ENCODE assay signal across 22 cellular contexts in the genomic region with DNA sequence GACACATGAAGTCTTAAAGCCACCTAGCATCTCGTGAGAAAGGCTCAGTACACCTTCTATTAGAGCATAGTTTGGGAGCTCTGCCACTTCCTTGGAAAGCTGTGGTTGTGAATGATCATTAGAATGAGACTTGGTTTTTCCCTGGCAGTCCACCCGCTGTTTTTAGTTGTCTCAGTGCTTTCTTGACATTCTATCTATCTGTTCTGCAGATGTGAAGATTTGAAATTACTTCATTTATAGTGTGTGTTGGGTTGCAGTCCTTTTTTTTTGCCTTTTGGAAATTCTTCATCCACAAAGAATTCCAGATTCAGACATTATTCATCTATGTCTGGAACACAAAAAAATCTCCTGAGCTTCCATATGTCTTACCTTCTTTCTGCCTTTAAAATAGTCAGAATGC. TPM values are rescaled to one million over a fixed set of nuclear protein-coding genes. Genes with fewer than 3 reads are reported as not detected.
DNase-seq lines count a peak whose midpoint lies in the region; ATAC-seq and TF ChIP-seq lines count a peak whose summit lies in the region.
"Had no signal": no experiment of that assay in that cellular context is flagged by ENCODE, and none has a peak within 500 bp of the region (broad histone marks: within the 10 kb centered on the region; RNA-seq: fewer than 3 reads in every experiment).

No MANE protein-coding gene starts in this region.

- H3K4me2 ChIP-seq in SK-N-SH (peak overlapping the region; percentile 31; the same call in 1 of the 2 replicates), mesendoderm (ENCODE audit: low read length) (no peak overlapping the region)

- no peak for TF ChIP-seq RAD21 in SK-N-SH (IDR thresholded peaks at IDR 0.05; ENCODE audit: low read length)

- no peak overlapping the region for H4K5ac ChIP-seq in mesendoderm (ENCODE audit: low read length)

- H2AK5ac ChIP-seq in mesendoderm (ENCODE audit: low read length), result no peak overlapping the region

- H2BK5ac ChIP-seq in mesendoderm (ENCODE audit: low read length), result no peak overlapping the region

- H3K36me3 ChIP-seq in SK-N-SH (replicated peaks in 1 of 2; ENCODE audit: control insufficient read depth in 1 of 2, insufficient read depth in 2 of 2, low read length in 1 of 2) (no peaks in the 10 kb centered on the region), mesendoderm (ENCODE audit: control insufficient read depth, insufficient read depth, low read length) (no peaks in the 10 kb centered on the region)
- H3K36me3 ChIP-seq: esophagus squamous epithelium had no signal

- H3K4me3 ChIP-seq in SK-N-SH (ENCODE audit: low read depth in 2 of 2, low read length in 1 of 2), result no peak overlapping the region
- no peak overlapping the region for H3K4me3 ChIP-seq in fibroblast of the aortic adventitia (ENCODE audit: low read depth, low read length)
- H3K4me3 ChIP-seq in mesendoderm (ENCODE audit: low read length), result no peak overlapping the region
- H3K4me3 ChIP-seq: esophagus squamous epithelium had no signal

- H3K27ac ChIP-seq in SK-N-SH (ENCODE audit: low read depth in 2 of 2, low read length in 1 of 2), result peak overlapping the region in 1 of 2 experiments; percentile 94; a peak in 2 of 4 replicates
- no peak overlapping the region for H3K27ac ChIP-seq in mesendoderm (ENCODE audit: low read depth, low read length)
- H3K27ac ChIP-seq: esophagus squamous epithelium, HL-60, parathyroid adenoma had no signal

- H3K79me2 ChIP-seq in SK-N-SH (ENCODE audit: insufficient read depth), result peaks cover 89% of the 10 kb centered on the region
- H3K79me2 ChIP-seq in mesendoderm (ENCODE audit: control insufficient read depth, insufficient read depth, low read length), result no peaks in the 10 kb centered on the region

- no peaks in the 10 kb centered on the region for H4K20me1 ChIP-seq in SK-N-SH (ENCODE audit: insufficient read depth)

- TF ChIP-seq CTCF in SK-N-SH (IDR thresholded peaks at IDR 0.05), result no peak
- no peak for TF ChIP-seq CTCF in fibroblast of the aortic adventitia (IDR thresholded peaks at IDR 0.05; ENCODE audit: insufficient read depth, low read length)

- H3K27me3 ChIP-seq in SK-N-SH (ENCODE audit: insufficient read depth), result no peaks in the 10 kb centered on the region
- no peaks in the 10 kb centered on the region for H3K27me3 ChIP-seq in mesendoderm (ENCODE audit: insufficient read depth, low read length, poor library complexity)
- H3K27me3 ChIP-seq: esophagus squamous epithelium had no signal

- no peak overlapping the region for H2BK120ac ChIP-seq in mesendoderm (ENCODE audit: low read depth, low read length)

- peak; percentile 69 for DNase-seq in GM04504 (ENCODE audit: low read depth)
- DNase-seq in SK-N-SH, result no peak
- peak; percentile 57 for DNase-seq in fibroblast of the aortic adventitia (ENCODE audit: low read depth)
- no peak for DNase-seq in foreskin melanocyte
- no peak for DNase-seq in mesendoderm
- DNase-seq: activated CD4-positive, alpha-beta memory T cell treated with anti-CD3 and anti-CD28 coated beads, Interleukin-2, amount 10 ng/mL, durations not matched to agents 7 days and 5 days; activated CD4-positive, alpha-beta T cell treated with anti-CD3 and anti-CD28 coated beads for 1 hour; activated CD8-positive, alpha-beta memory T cell treated with anti-CD3 and anti-CD28 coated beads, Interleukin-2, amount 50 U/mL, for 48 hours; anterior cingulate cortex; CD4-positive, alpha-beta memory T cell; central memory CD4-positive, alpha-beta T cell; esophagus squamous epithelium; Karpas-422; right cardiac atrium; stimulated activated CD4-positive, alpha-beta T cell treated with anti-CD3 and anti-CD28 coated beads, Interleukin-4, amount 100 ng/mL, for 1 hour; substantia nigra had no signal

- 47% methylated on average over 2 of the region's 2 CpGs for WGBS in SK-N-SH (ENCODE audit: low lambda C conversion rate)
- WGBS in mesendoderm (ENCODE audit: extremely low coverage, insufficient coverage, low lambda C conversion rate), result no CpG with 5 or more reads among the region's 2 CpGs

- no peaks in the 10 kb centered on the region for H3K9me3 ChIP-seq in SK-N-SH
- H3K9me3 ChIP-seq: esophagus squamous epithelium had no signal

- POLR2A ChIA-PET in SK-N-SH (lab: Yijun Ruan, JAX), result no interaction called here

- H3K4me1 ChIP-seq in SK-N-SH (ENCODE audit: control insufficient read depth in 1 of 2, insufficient read depth in 2 of 2, low read depth in 1 of 2, low read length in 1 of 2) (peaks cover 0 to 19% of the 10 kb centered on the region in 2 experiments; a peak in 2 of 4 replicates), mesendoderm (ENCODE audit: control insufficient read depth, low read depth, low read length) (no peaks in the 10 kb centered on the region)
- H3K4me1 ChIP-seq: parathyroid adenoma had no signal

- no peak overlapping the region for H3K23ac ChIP-seq in mesendoderm (ENCODE audit: low read length)

- H3K79me1 ChIP-seq in mesendoderm (ENCODE audit: low read length), result no peaks in the 10 kb centered on the region

- no peak overlapping the region for H2BK15ac ChIP-seq in mesendoderm (replicated peaks; ENCODE audit: low read depth)

- TF ChIP-seq EP300 in SK-N-SH (IDR thresholded peaks at IDR 0.05; ENCODE audit: borderline replicate concordance in 1 of 2, low read depth in 1 of 2, low read length in 1 of 2), result peak in 1 of 2 experiments; percentile 53; a peak in 1 of 4 replicates

- no peak overlapping the region for H3K56ac ChIP-seq in mesendoderm (ENCODE audit: low read length)

- H4K8ac ChIP-seq in mesendoderm (ENCODE audit: low read depth, low read length), result no peak overlapping the region

- no peak overlapping the region for H2AFZ ChIP-seq in SK-N-SH (ENCODE audit: low read depth)
- H2AFZ ChIP-seq: parathyroid adenoma had no signal

- no peaks in the 10 kb centered on the region for H3K9me2 ChIP-seq in SK-N-SH

- CTCF ChIA-PET in SK-N-SH (lab: Yijun Ruan, JAX), result interaction anchor here (0.8 to 1.8 kb wide), 2 partner anchors 21 to 53 kb away, joined by 3 to 7 read pairs; no protein-coding TSS in a partner anchor

- H3K4ac ChIP-seq in mesendoderm (ENCODE audit: low read depth, low read length), result no peak overlapping the region

- no peak overlapping the region for H3K18ac ChIP-seq in mesendoderm (ENCODE audit: low read length)

- no peak overlapping the region; the same call in 1 of the 2 replicates for H3K9ac ChIP-seq in SK-N-SH
- no peak overlapping the region for H3K9ac ChIP-seq in mesendoderm (ENCODE audit: low read length)
- H3K9ac ChIP-seq: parathyroid adenoma had no signal

- ATAC-seq in HG03521 (IDR thresholded peaks at IDR 0.05; ENCODE audit: unreplicated experiment) (no peak), HG03457 (IDR thresholded peaks at IDR 0.05; ENCODE audit: unreplicated experiment) (no peak)
- ATAC-seq: activated T-helper 17 cell treated with anti-CD3 and anti-CD28 coated beads, Interleukin-2, amount 50 U/mL, for 72 hours had no signal

- H3F3A ChIP-seq in SK-N-SH (replicated peaks; ENCODE audit: insufficient read depth), result peaks cover 35% of the 10 kb centered on the region

TF ChIP-seq in SK-N-SH, 30 proteins besides CTCF, POLR2A, EP300 and RAD21 (continues in another document):
- TF ChIP-seq, protein P1, sequence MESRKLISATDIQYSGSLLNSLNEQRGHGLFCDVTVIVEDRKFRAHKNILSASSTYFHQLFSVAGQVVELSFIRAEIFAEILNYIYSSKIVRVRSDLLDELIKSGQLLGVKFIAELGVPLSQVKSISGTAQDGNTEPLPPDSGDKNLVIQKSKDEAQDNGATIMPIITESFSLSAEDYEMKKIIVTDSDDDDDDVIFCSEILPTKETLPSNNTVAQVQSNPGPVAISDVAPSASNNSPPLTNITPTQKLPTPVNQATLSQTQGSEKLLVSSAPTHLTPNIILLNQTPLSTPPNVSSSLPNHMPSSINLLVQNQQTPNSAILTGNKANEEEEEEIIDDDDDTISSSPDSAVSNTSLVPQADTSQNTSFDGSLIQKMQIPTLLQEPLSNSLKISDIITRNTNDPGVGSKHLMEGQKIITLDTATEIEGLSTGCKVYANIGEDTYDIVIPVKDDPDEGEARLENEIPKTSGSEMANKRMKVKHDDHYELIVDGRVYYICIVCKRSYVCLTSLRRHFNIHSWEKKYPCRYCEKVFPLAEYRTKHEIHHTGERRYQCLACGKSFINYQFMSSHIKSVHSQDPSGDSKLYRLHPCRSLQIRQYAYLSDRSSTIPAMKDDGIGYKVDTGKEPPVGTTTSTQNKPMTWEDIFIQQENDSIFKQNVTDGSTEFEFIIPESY (IDR thresholded peaks at IDR 0.05; ENCODE audit: borderline replicate concordance, low read depth), result no peak
- TF ChIP-seq SIN3A (IDR thresholded peaks at IDR 0.05; ENCODE audit: borderline replicate concordance, low read depth, low read length), result no peak
- TF ChIP-seq NRF1 (IDR thresholded peaks at IDR 0.05; ENCODE audit: low read depth, low read length), result no peak
- no peak for TF ChIP-seq FOXM1 (IDR thresholded peaks at IDR 0.05; ENCODE audit: low read depth)
- TF ChIP-seq FOSL2 (IDR thresholded peaks at IDR 0.05; ENCODE audit: borderline replicate concordance, low read depth), result no peak
- 0 out of 2 replicates have a peak, but pooled peaks have one; percentile 49 for TF ChIP-seq MEF2A (IDR thresholded peaks at IDR 0.05; ENCODE audit: borderline replicate concordance, low read depth)
- TF ChIP-seq GABPA (IDR thresholded peaks at IDR 0.05; ENCODE audit: low read depth), result no peak
- no peak for TF ChIP-seq EZH2phosphoT487 (IDR thresholded peaks at IDR 0.05; ENCODE audit: borderline replicate concordance, low read depth)
- no peak for TF ChIP-seq RXRA (IDR thresholded peaks at IDR 0.05; ENCODE audit: borderline replicate concordance, low read depth)
- TF ChIP-seq ELF1 (IDR thresholded peaks at IDR 0.05), result no peak
- 0 out of 2 replicates have a peak, but pooled peaks have one; percentile 36 for TF ChIP-seq TEAD4 (IDR thresholded peaks at IDR 0.05; ENCODE audit: borderline replicate concordance, insufficient read depth)
- peak; percentile 71 for TF ChIP-seq TCF12 (IDR thresholded peaks at IDR 0.05)
- TF ChIP-seq, protein P2, sequence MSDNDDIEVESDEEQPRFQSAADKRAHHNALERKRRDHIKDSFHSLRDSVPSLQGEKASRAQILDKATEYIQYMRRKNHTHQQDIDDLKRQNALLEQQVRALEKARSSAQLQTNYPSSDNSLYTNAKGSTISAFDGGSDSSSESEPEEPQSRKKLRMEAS (IDR thresholded peaks at IDR 0.05; ENCODE audit: low read depth), result no peak
- no peak for TF ChIP-seq FOXJ3 (CRISPR knock-in tag; IDR thresholded peaks at IDR 0.05)
- TF ChIP-seq NFIC (IDR thresholded peaks at IDR 0.05; ENCODE audit: borderline replicate concordance), result no peak
- TF ChIP-seq JUND (IDR thresholded peaks at IDR 0.05), result peak; percentile 31; the same call in 1 of the 2 replicates

RNA-seq across cellular contexts. Expression of a gene that starts 23.7 kb away (rescaled TPM):
- 3.9 and 4.9 TPM in 2 replicates for polyA plus RNA-seq in SK-N-SH (2012; rRNA removed)
- 5.6 and 5.9 TPM in 2 replicates for polyA plus RNA-seq in SK-N-SH (2012; cell fraction: cytosol; rRNA removed)
- polyA plus RNA-seq in SK-N-SH (2012; cell fraction: nucleus; rRNA removed), result 3.0 and 4.4 TPM in 2 replicates
- total RNA-seq in fibroblast of the aortic adventitia (ENCODE audit: low replicate concordance), result 16.1 and 17.9 TPM in 2 replicates
- polyA plus RNA-seq in mesendoderm (2013, experiment 1 of 2), result 6.2 TPM
- 6.1 TPM for polyA plus RNA-seq in mesendoderm (2013, experiment 2 of 2)
- total RNA-seq: T-helper 2 cell treated with Interferon-gamma antibody and Interleukin-4, amounts not matched to agents 100 ng/mL and 5 ng/mL, for 36 hours had no signal

Comparison
In these comparisons a context has a peak if more than half of its experiments do, and no peak if none do; other contexts are left out.
1. DNase-seq: peak in GM04504 (single experiment) and fibroblast of the aortic adventitia (single experiment); none in SK-N-SH (single experiment), foreskin melanocyte (single experiment) and mesendoderm (single experiment).